Comparison of ENCODE assay signal across 34 cellular contexts in the genomic region with DNA sequence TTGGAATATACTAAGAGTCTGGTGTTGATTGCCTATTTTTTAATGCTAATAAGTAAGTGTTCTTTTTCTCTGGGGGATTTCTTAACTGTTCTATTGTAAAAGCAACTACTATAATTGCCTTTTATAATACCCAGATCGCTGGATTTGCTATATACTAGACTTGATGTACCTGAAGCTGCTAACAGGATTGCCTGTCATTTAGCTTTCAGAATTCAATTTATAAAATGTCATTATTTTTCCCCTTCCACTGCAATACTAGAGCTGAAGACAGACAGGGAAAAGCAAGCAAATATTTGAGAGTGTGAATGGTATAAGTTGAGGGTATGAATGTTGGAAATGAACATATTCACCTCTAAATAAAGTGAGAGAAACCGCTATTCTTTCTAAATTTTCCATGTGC.
"Had no signal": no experiment of that assay in that cellular context is flagged by ENCODE, and none has a peak within 500 bp of the region (broad histone marks: within the 10 kb centered on the region; RNA-seq: fewer than 3 reads in every experiment).

No MANE protein-coding gene starts in this region.

- H3K36me3 ChIP-seq: MG63 had no signal

- H3K9me3 ChIP-seq: MG63 had no signal

- H3K4me2 ChIP-seq: KMS-11 had no signal

- H3K9ac ChIP-seq: KMS-11 had no signal

- DNase-seq: Karpas-422, Kasumi-1, MG63, MM.1S, MV-4-11, NCI-H1048, NCI-H1092, NCI-H1092 treated with DMSO at 0.1 percent for 48 hours, NCI-H1105, NCI-H1105 treated with DMSO at 0.1 percent for 48 hours, NCI-H1417, NCI-H1417 treated with DMSO at 0.1 percent for 48 hours, NCI-H1436, NCI-H1436 treated with DMSO at 0.1 percent for 48 hours, NCI-H146, NCI-H1694, NCI-H1694 treated with DMSO at 0.1 percent for 48 hours, NCI-H187, NCI-H187 treated with DMSO at 0.1 percent for 48 hours, NCI-H1930, NCI-H2029, NCI-H2029 treated with DMSO at 0.1 percent for 48 hours, NCI-H2081, NCI-H2081 treated with DMSO at 0.1 percent for 48 hours, NCI-H2107, NCI-H2171, NCI-H2227 treated with DMSO at 0.1 percent for 48 hours, NCI-H226, NCI-H345, NCI-H446, NCI-H446 treated with DMSO at 0.1 percent for 48 hours, NCI-H510A, NCI-H510A treated with DMSO at 0.1 percent for 48 hours had no signal

- H3K4me3 ChIP-seq: MG63 had no signal

- H3K27ac ChIP-seq: KMS-11 had no signal

- H3K27me3 ChIP-seq: MG63 had no signal
